ENCODE assay signal across 8 cellular contexts in the genomic region with DNA sequence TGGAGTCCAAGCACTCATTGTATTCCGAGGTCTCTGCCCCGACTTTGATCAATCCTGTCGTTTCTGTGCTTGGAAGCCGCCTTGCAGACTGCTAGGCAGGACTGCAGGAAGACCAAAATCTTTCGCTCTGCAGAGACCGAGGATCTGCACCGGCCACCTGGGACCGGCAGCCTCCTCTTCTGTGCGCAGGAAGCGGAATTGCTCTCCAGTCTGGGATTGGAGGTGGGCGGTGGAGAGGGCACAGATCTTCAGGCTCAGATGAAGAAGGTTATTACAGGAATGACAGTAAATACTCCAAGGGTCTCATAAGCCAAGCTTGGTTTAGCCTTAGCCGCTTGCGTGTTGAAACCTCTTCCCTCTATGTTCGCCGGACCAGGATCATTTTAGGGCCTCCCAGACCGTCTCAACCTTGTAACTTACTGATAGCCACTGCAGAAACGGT. TPM values are rescaled to one million over a fixed set of nuclear protein-coding genes. Genes with fewer than 3 reads are reported as not detected.
DNase-seq lines count a peak whose midpoint lies in the region; ATAC-seq and TF ChIP-seq lines count a peak whose summit lies in the region.

No MANE protein-coding gene starts in this region.

- H3K9me3 Mint-ChIP-seq in activated CD4-positive, alpha-beta memory T cell treated with anti-CD3 and anti-CD28 coated beads for 36 hours = no peaks in the 10 kb centered on the region
- peaks cover 0 to 2% (median 0%) of the 10 kb centered on the region in 11 donors for H3K9me3 Mint-ChIP-seq in naive thymus-derived CD4-positive, alpha-beta T cell

- peaks cover 24% of the 10 kb centered on the region for H3K4me1 Mint-ChIP-seq in activated CD4-positive, alpha-beta memory T cell treated with anti-CD3 and anti-CD28 coated beads for 36 hours (ENCODE audit: low read depth)
- peaks cover 14 to 39% (median 35%) of the 10 kb centered on the region in 7 donors for H3K4me1 Mint-ChIP-seq in naive thymus-derived CD4-positive, alpha-beta T cell

- peaks cover 4% of the 10 kb centered on the region; the same call in 1 of the 2 replicates for H3F3A ChIP-seq in DOHH2 (ENCODE audit: control insufficient read depth, insufficient read depth)

- H3K4me1 ChIP-seq in DOHH2 (ENCODE audit: control insufficient read depth, low read length) = peaks cover 19% of the 10 kb centered on the region
- H3K4me1 ChIP-seq in naive thymus-derived CD4-positive, alpha-beta T cell (ENCODE audit: control insufficient read depth in 2 of 2, insufficient read depth in 2 of 2, low read length in 2 of 2) = peaks cover 18 to 22% of the 10 kb centered on the region in 2 donors

- CTCF ChIA-PET in activated CD4-positive, alpha-beta memory T cell treated with anti-CD3 and anti-CD28 coated beads for 36 hours (lab: Charles Lee) = interaction anchor here (2.5 to 3.5 kb wide), 2 partner anchors 15 to 154 kb away, joined by 9 to 15 read pairs; no protein-coding TSS in a partner anchor
- CTCF ChIA-PET in naive thymus-derived CD4-positive, alpha-beta T cell (lab: Charles Lee) = interaction anchor here (0.6 to 1.7 kb wide), 3 partner anchors 15 to 93 kb away, joined by 3 to 12 read pairs (median 3); partner anchors contain the start of genes AIDA and BROX

- H3K27me3 ChIP-seq in DOHH2 (ENCODE audit: control insufficient read depth, low read length) = peaks cover 19% of the 10 kb centered on the region
- H3K27me3 ChIP-seq in naive thymus-derived CD4-positive, alpha-beta T cell (ENCODE audit: control insufficient read depth in 2 of 2, insufficient read depth in 2 of 2, low read length in 2 of 2) = no peaks in the 10 kb centered on the region

- peaks cover 9% of the 10 kb centered on the region for H3K27me3 Mint-ChIP-seq in activated CD4-positive, alpha-beta memory T cell treated with anti-CD3 and anti-CD28 coated beads for 36 hours
- peaks cover under 1 to 38% (median 13%) of the 10 kb centered on the region in 5 donors for H3K27me3 Mint-ChIP-seq in naive thymus-derived CD4-positive, alpha-beta T cell

- no peak overlapping the region for H3K27ac ChIP-seq in DOHH2 (ENCODE audit: low read depth, low read length)
- peak overlapping the region; percentile 94 for H3K27ac ChIP-seq in naive thymus-derived CD4-positive, alpha-beta T cell (ENCODE audit: low read depth, low read length)

- intact Hi-C loops in activated CD4-positive, alpha-beta memory T cell treated with anti-CD3 and anti-CD28 coated beads for 36 hours (cut with micrococcal nuclease) = loop anchor here (5.0 kb wide), 1 partner anchor 198 kb away; the partner anchor contains the start of gene DISP1
- intact Hi-C loops in naive thymus-derived CD4-positive, alpha-beta T cell (cut with micrococcal nuclease) = loop anchor here (1.0 to 10.0 kb wide), 7 partner anchors 15 to 1226 kb away; partner anchors contain the start of genes DISP1 (in 1 of the 2), DUSP10 (in 1 of the 2), SUSD4 (in 1 of the 2) and TLR5 (in 1 of the 2)

- peak overlapping the region; percentile 82 for H3K4me3 Mint-ChIP-seq in activated CD4-positive, alpha-beta memory T cell treated with anti-CD3 and anti-CD28 coated beads for 36 hours
- peak overlapping the region; percentile 86 to 93 (median 92) for H3K4me3 Mint-ChIP-seq in naive thymus-derived CD4-positive, alpha-beta T cell

- H3K4me3 ChIP-seq in DOHH2 (ENCODE audit: low read length) = peak overlapping the region; percentile 90
- H3K4me3 ChIP-seq in naive thymus-derived CD4-positive, alpha-beta T cell (ENCODE audit: low read length) = peak overlapping the region; percentile 69

- peak overlapping the region; percentile 40 for H3K27ac Mint-ChIP-seq in activated CD4-positive, alpha-beta memory T cell treated with anti-CD3 and anti-CD28 coated beads for 36 hours
- H3K27ac Mint-ChIP-seq in naive thymus-derived CD4-positive, alpha-beta T cell = peak overlapping the region; percentile 25 to 95 (median 82)

- no peak for TF ChIP-seq CTCF in DOHH2 (IDR thresholded peaks at IDR 0.05; ENCODE audit: low read depth, low read length, poor library complexity, severe bottlenecking)

- H3K36me3 Mint-ChIP-seq in activated CD4-positive, alpha-beta memory T cell treated with anti-CD3 and anti-CD28 coated beads for 36 hours = peaks cover 10% of the 10 kb centered on the region
- peaks cover 4 to 23% (median 10%) of the 10 kb centered on the region in 5 donors for H3K36me3 Mint-ChIP-seq in naive thymus-derived CD4-positive, alpha-beta T cell

- ATAC-seq in naive thymus-derived CD4-positive, alpha-beta T cell = no peak
- ATAC-seq in HG02571 (IDR thresholded peaks at IDR 0.05; ENCODE audit: unreplicated experiment) = no peak

- H3K9me2 ChIP-seq in DOHH2 (replicated peaks; ENCODE audit: control insufficient read depth, low read length) = no peaks in the 10 kb centered on the region

- peaks cover 11% of the 10 kb centered on the region for H3K79me2 ChIP-seq in DOHH2 (ENCODE audit: control insufficient read depth, low read length)

- DNase-seq in KBM-7 = peak; percentile 49
- DNase-seq in activated CD4-positive, alpha-beta memory T cell treated with anti-CD3 and anti-CD28 coated beads for 36 hours = peak; percentile 36
- peak; percentile 27 for DNase-seq in fibroblast of gingiva (ENCODE audit: low read depth)
- peak in 3 of 9 donors; percentile 7 to 25 (median 15) for DNase-seq in naive thymus-derived CD4-positive, alpha-beta T cell
- no peak for DNase-seq in HPDE6-E6E7 (ENCODE audit: extremely low spot score)
- DNase-seq in NCI-H2196 treated with DMSO at 0.1 percent for 48 hours (lab: John Stamatoyannopoulos, UW; ENCODE audit: unreplicated experiment) = no peak

- peak overlapping the region; percentile 91 for H3K4me2 ChIP-seq in DOHH2 (ENCODE audit: low read length)

- no peaks in the 10 kb centered on the region for H3K9me3 ChIP-seq in DOHH2 (ENCODE audit: control insufficient read depth, insufficient read depth, low read length)
- no peaks in the 10 kb centered on the region for H3K9me3 ChIP-seq in naive thymus-derived CD4-positive, alpha-beta T cell (ENCODE audit: control insufficient read depth in 2 of 3, low read length in 3 of 3)

- in situ Hi-C loops in KBM-7 (cut with MboI; ENCODE audit: low pct_unique_long_range_greater_than_20kb, low sequenced_read_pairs) = no loop called here

- POLR2A ChIA-PET in activated CD4-positive, alpha-beta memory T cell treated with anti-CD3 and anti-CD28 coated beads for 36 hours (lab: Charles Lee) = no interaction called here
- POLR2A ChIA-PET in naive thymus-derived CD4-positive, alpha-beta T cell (lab: Charles Lee) = interaction anchor here (0.6 to 4.7 kb wide), 6 partner anchors 9 to 95 kb away, joined by 3 to 29 read pairs (median 4); partner anchors contain the start of gene TAF1A

- no peaks in the 10 kb centered on the region for H4K20me1 ChIP-seq in DOHH2 (ENCODE audit: control insufficient read depth, insufficient read depth, low read depth, low read length)

- no peaks in the 10 kb centered on the region for H3K36me3 ChIP-seq in DOHH2 (ENCODE audit: control insufficient read depth, low read length)
- peaks cover 0 to 6% (median 0%) of the 10 kb centered on the region in 3 experiments for H3K36me3 ChIP-seq in naive thymus-derived CD4-positive, alpha-beta T cell (ENCODE audit: control insufficient read depth in 2 of 3, insufficient read depth in 3 of 3, low read length in 3 of 3)

RNA-seq across cellular contexts. Expression of gene MIA3, which starts 1.0 kb away (rescaled TPM):
- 10 to 100 TPM; 41.5 to 43.2 TPM for total RNA-seq in activated CD4-positive, alpha-beta memory T cell treated with anti-CD3 and anti-CD28 coated beads for 36 hours
- total RNA-seq in naive thymus-derived CD4-positive, alpha-beta T cell = 100 to 1,000 TPM in 3 of 5 experiments, 10 to 100 TPM in 2; 61.7 to 112 (median 100) TPM
- polyA plus RNA-seq in naive thymus-derived CD4-positive, alpha-beta T cell = 10 to 100 TPM; 48.0 to 70.5 TPM

RNA-seq across cellular contexts. Expression of gene TAF1A, which starts 29.2 kb away (rescaled TPM):
- total RNA-seq in activated CD4-positive, alpha-beta memory T cell treated with anti-CD3 and anti-CD28 coated beads for 36 hours = 10 to 100 TPM; 19.1 to 19.6 TPM
- 10 to 100 TPM in 2 of 5 experiments, 1 to 10 TPM in 3; 6.5 to 17.9 (median 9.3) TPM for total RNA-seq in naive thymus-derived CD4-positive, alpha-beta T cell
- 1 to 10 TPM; 6.8 to 8.0 TPM for polyA plus RNA-seq in naive thymus-derived CD4-positive, alpha-beta T cell

Comparison
In these comparisons a context has a peak if more than half of its experiments do, and no peak if none do; other contexts are left out.
1. DNase-seq: peak in KBM-7 (single experiment), activated CD4-positive, alpha-beta memory T cell treated with anti-CD3 and anti-CD28 coated beads for 36 hours (single experiment) and fibroblast of gingiva (single experiment); none in HPDE6-E6E7 (single experiment) and NCI-H2196 treated with DMSO at 0.1 percent for 48 hours (single experiment).